In genomic region chrX:151488677-151489076, GRCh38 we compare ENCODE assay signal across 10 cellular contexts.
DNase-seq lines count a peak whose midpoint lies in the region; ATAC-seq and TF ChIP-seq lines count a peak whose summit lies in the region.
"Had no signal": no experiment of that assay in that cellular context is flagged by ENCODE, and none has a peak within 500 bp of the region (broad histone marks: within the 10 kb centered on the region; RNA-seq: fewer than 3 reads in every experiment).

No MANE protein-coding gene starts in this region.

- no peaks in the 10 kb centered on the region for H3K27me3 Mint-ChIP-seq in activated T-cell treated with anti-CD3 and anti-CD28 coated beads, Interleukin-2, amount 50 U/mL, for 72 hours (ENCODE audit: low read depth)
- peaks cover 3% of the 10 kb centered on the region for H3K27me3 Mint-ChIP-seq in activated T-cell treated with anti-CD3 and anti-CD28 coated beads, Interleukin-2, amount 50 U/mL, for 24 hours

- DNase-seq in activated T-cell treated with anti-CD3 and anti-CD28 coated beads, Interleukin-2, amount 50 U/mL, for 72 hours: peak; percentile 2 to 12
- DNase-seq in activated T-cell treated with anti-CD3 and anti-CD28 coated beads, Interleukin-2, amount 50 U/mL, for 24 hours: no peak
- DNase-seq in SKM-1 treated with dmso at 0.1 percent for 144 hours (lab: John Stamatoyannopoulos, UW; ENCODE audit: unreplicated experiment): peak; percentile 30
- DNase-seq in left lobe of liver (ENCODE audit: low spot score): no peak
- DNase-seq in suprapubic skin (ENCODE audit: low spot score in 2 of 2): no peak
- DNase-seq in Right ventricle myocardium inferior (ENCODE audit: missing footprints): no peak
- DNase-seq in omental fat pad (ENCODE audit: low spot score): no peak

- H3K4me3 Mint-ChIP-seq in activated T-cell treated with anti-CD3 and anti-CD28 coated beads, Interleukin-2, amount 50 U/mL, for 72 hours: no peak overlapping the region
- no peak overlapping the region for H3K4me3 Mint-ChIP-seq in activated T-cell treated with anti-CD3 and anti-CD28 coated beads, Interleukin-2, amount 50 U/mL, for 24 hours

- H3K36me3 ChIP-seq in suprapubic skin: no peaks in the 10 kb centered on the region
- H3K36me3 ChIP-seq: thoracic aorta had no signal

- intact Hi-C loops in Right ventricle myocardium inferior (cut with DNase I): no loop called here

- TF ChIP-seq EP300 in suprapubic skin (IDR thresholded peaks at IDR 0.05): no peak

- no peak overlapping the region for H3K27ac ChIP-seq in suprapubic skin
- H3K27ac ChIP-seq: thoracic aorta had no signal

- H3K9me3 Mint-ChIP-seq in activated T-cell treated with anti-CD3 and anti-CD28 coated beads, Interleukin-2, amount 50 U/mL, for 72 hours: no peaks in the 10 kb centered on the region
- H3K9me3 Mint-ChIP-seq in activated T-cell treated with anti-CD3 and anti-CD28 coated beads, Interleukin-2, amount 50 U/mL, for 24 hours: no peaks in the 10 kb centered on the region

- H3K27ac Mint-ChIP-seq in activated T-cell treated with anti-CD3 and anti-CD28 coated beads, Interleukin-2, amount 50 U/mL, for 72 hours: no peak overlapping the region
- H3K27ac Mint-ChIP-seq in activated T-cell treated with anti-CD3 and anti-CD28 coated beads, Interleukin-2, amount 50 U/mL, for 24 hours: no peak overlapping the region

- H3K9me3 ChIP-seq in suprapubic skin: no peaks in the 10 kb centered on the region
- H3K9me3 ChIP-seq: thoracic aorta had no signal

- no peak for ATAC-seq in activated T-cell treated with anti-CD3 and anti-CD28 coated beads, Interleukin-2, amount 50 U/mL, for 72 hours (replicated peaks in 1 of 2)
- peak; percentile 79 for ATAC-seq in HG03354 (IDR thresholded peaks at IDR 0.05; ENCODE audit: poor library complexity, severe bottlenecking, unreplicated experiment)
- peak; percentile 59 for ATAC-seq in left lobe of liver
- ATAC-seq in Right ventricle myocardium inferior: no peak
- ATAC-seq in omental fat pad (ENCODE audit: low FRiP score): no peak

- H3K4me3 ChIP-seq in suprapubic skin: no peak overlapping the region
- H3K4me3 ChIP-seq: lung, thoracic aorta had no signal

- TF ChIP-seq POLR2A in suprapubic skin (IDR thresholded peaks at IDR 0.05): no peak

- H3K27me3 ChIP-seq in suprapubic skin: no peaks in the 10 kb centered on the region

- H3K4me1 Mint-ChIP-seq in activated T-cell treated with anti-CD3 and anti-CD28 coated beads, Interleukin-2, amount 50 U/mL, for 72 hours (ENCODE audit: low read depth): peaks cover 4% of the 10 kb centered on the region
- peaks cover 3% of the 10 kb centered on the region for H3K4me1 Mint-ChIP-seq in activated T-cell treated with anti-CD3 and anti-CD28 coated beads, Interleukin-2, amount 50 U/mL, for 24 hours (ENCODE audit: low read depth)

- TF ChIP-seq CTCF in suprapubic skin (IDR thresholded peaks at IDR 0.05) (peak in 1 of 2 donors; percentile 7), omental fat pad (IDR thresholded peaks at IDR 0.05) (no peak)

- WGBS in suprapubic skin: 43% methylated on average over 2 of the region's 2 CpGs

- no peaks in the 10 kb centered on the region for H3K36me3 Mint-ChIP-seq in activated T-cell treated with anti-CD3 and anti-CD28 coated beads, Interleukin-2, amount 50 U/mL, for 72 hours (ENCODE audit: insufficient read depth in 2 of 2)
- H3K36me3 Mint-ChIP-seq in activated T-cell treated with anti-CD3 and anti-CD28 coated beads, Interleukin-2, amount 50 U/mL, for 24 hours (ENCODE audit: low read depth): no peaks in the 10 kb centered on the region

- no peaks in the 10 kb centered on the region for H3K4me1 ChIP-seq in suprapubic skin

Comparison
In these comparisons a context has a peak if more than half of its experiments do, and no peak if none do; other contexts are left out.
1. DNase-seq: peak in activated T-cell treated with anti-CD3 and anti-CD28 coated beads, Interleukin-2, amount 50 U/mL, for 72 hours (2 of 2) and SKM-1 treated with dmso at 0.1 percent for 144 hours (single experiment); none in activated T-cell treated with anti-CD3 and anti-CD28 coated beads, Interleukin-2, amount 50 U/mL, for 24 hours (single experiment), left lobe of liver (single experiment), suprapubic skin (0 of 2), Right ventricle myocardium inferior (single experiment) and omental fat pad (single experiment).
2. ATAC-seq: peak in HG03354 (single experiment) and left lobe of liver (single experiment); none in activated T-cell treated with anti-CD3 and anti-CD28 coated beads, Interleukin-2, amount 50 U/mL, for 72 hours (0 of 2), Right ventricle myocardium inferior (single experiment) and omental fat pad (single experiment).